Comparison of ENCODE assay signal across 17 cellular contexts in the genomic region with DNA sequence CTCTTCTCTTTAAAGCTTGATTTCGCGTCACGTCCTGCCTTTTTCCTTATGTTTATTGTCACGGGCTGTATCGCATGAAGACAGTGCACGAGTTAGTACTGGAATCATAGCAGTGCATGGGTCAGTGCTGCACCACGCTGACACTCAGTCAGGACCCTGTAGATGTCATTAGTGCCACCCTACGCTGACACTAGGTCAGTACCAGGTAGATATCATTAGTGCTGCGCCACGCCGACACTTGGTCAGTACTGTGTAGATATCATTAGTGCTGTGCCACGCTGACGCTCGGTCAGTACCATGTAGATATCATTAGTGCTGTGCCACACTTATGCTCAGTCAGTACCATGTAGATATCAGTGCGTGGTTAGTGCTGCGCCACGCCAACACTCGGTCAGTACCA.
DNase-seq lines count a peak whose midpoint lies in the region; ATAC-seq and TF ChIP-seq lines count a peak whose summit lies in the region.
"Had no signal": no experiment of that assay in that cellular context is flagged by ENCODE, and none has a peak within 500 bp of the region (broad histone marks: within the 10 kb centered on the region; RNA-seq: fewer than 3 reads in every experiment).

No MANE protein-coding gene starts in this region.

- H4K5ac ChIP-seq in IMR-90 (ENCODE audit: low read depth, low read length): no peak overlapping the region

- no peak overlapping the region for H3K9ac ChIP-seq in IMR-90 (ENCODE audit: low read depth, low read length)

- TF ChIP-seq RAD21 in IMR-90 (IDR thresholded peaks at IDR 0.05; ENCODE audit: low read length): no peak

- DNase-seq in IMR-90 (no peak), chondrocyte (ENCODE audit: low spot score) (peak; percentile 62), omental fat pad (ENCODE audit: low spot score) (no peak), tibial artery (peak; percentile 3 to 24), DMS79 (lab: John Stamatoyannopoulos, UW) (no peak), NCI-H1436 treated with DMSO at 0.1 percent for 48 hours (lab: John Stamatoyannopoulos, UW) (no peak)
- no peak for DNase-seq in activated effector memory CD4-positive, alpha-beta T cell treated with Interleukin-2 at 50 U/mL for 16 hours
- DNase-seq: BE2C; CD4-positive, alpha-beta memory T cell; COR-L47; DMS153; GF-D8; GOT3 had no signal

- no peak overlapping the region for H2BK5ac ChIP-seq in IMR-90 (ENCODE audit: low read depth, low read length, poor library complexity, severe bottlenecking)

- no peak overlapping the region for H4K91ac ChIP-seq in IMR-90 (ENCODE audit: insufficient read depth, low read depth, low read length)

- peaks cover 7% of the 10 kb centered on the region for H3K4me1 ChIP-seq in IMR-90 (ENCODE audit: control insufficient read depth, insufficient read depth, low read length)
- H3K4me1 ChIP-seq in tibial artery: no peaks in the 10 kb centered on the region
- H3K4me1 ChIP-seq: A549, HAP-1 had no signal

- H4K20me1 ChIP-seq in IMR-90 (ENCODE audit: insufficient read depth, low read length): no peaks in the 10 kb centered on the region

- no peak overlapping the region for H3K27ac Mint-ChIP-seq in chondrocyte (ENCODE audit: unreplicated experiment)
- H3K27ac Mint-ChIP-seq: CD4-positive, alpha-beta memory T cell had no signal

- no peak overlapping the region for H3K4me3 ChIP-seq in IMR-90 (ENCODE audit: insufficient read depth, low read depth, low read length)
- no peak overlapping the region for H3K4me3 ChIP-seq in tibial artery
- H3K4me3 ChIP-seq: A549, HAP-1 had no signal

- intact Hi-C loops in IMR-90 (cut with micrococcal nuclease): no loop called here
- intact Hi-C loops in tibial artery (cut with DNase I; ENCODE audit: low total_unique reads): no loop called here

- H2AK5ac ChIP-seq in IMR-90 (ENCODE audit: low read depth, low read length): peak overlapping the region; percentile 90; the same call in 1 of the 2 replicates

- ATAC-seq in IMR-90 (ENCODE audit: low read depth) (no peak), omental fat pad (ENCODE audit: low FRiP score) (peak; percentile 31)

- H3K4me2 ChIP-seq in IMR-90 (ENCODE audit: low read depth, low read length): no peak overlapping the region
- H3K4me2 ChIP-seq: A549 had no signal

- H2AFZ ChIP-seq in IMR-90 (replicated peaks; ENCODE audit: low read length, poor library complexity): no peak overlapping the region

- H4K8ac ChIP-seq in IMR-90 (ENCODE audit: low read depth in 2 of 2, low read length in 2 of 2): no peak overlapping the region

- 0 out of 2 replicates have a peak overlapping the region, but pooled peaks have one; percentile 15 for H2BK120ac ChIP-seq in IMR-90 (ENCODE audit: low read depth, low read length)

- H3K4me3 Mint-ChIP-seq in chondrocyte (ENCODE audit: unreplicated experiment): no peak overlapping the region
- H3K4me3 Mint-ChIP-seq: CD4-positive, alpha-beta memory T cell had no signal

- TF ChIP-seq POLR2A in IMR-90 (IDR thresholded peaks at IDR 0.05; ENCODE audit: low read depth, low read length): no peak

- H3K9me3 Mint-ChIP-seq in chondrocyte (ENCODE audit: low read depth): no peaks in the 10 kb centered on the region
- H3K9me3 Mint-ChIP-seq: CD4-positive, alpha-beta memory T cell had no signal

- no peak overlapping the region for H3K56ac ChIP-seq in IMR-90 (ENCODE audit: extremely low read depth, insufficient read depth, low read length)

- H3K9me3 ChIP-seq in IMR-90 (ENCODE audit: control insufficient read depth, insufficient read depth, low read length): 0 out of 2 replicates have a peak, but pooled peaks cover 2% of the 10 kb centered on the region
- H3K9me3 ChIP-seq in tibial artery: no peaks in the 10 kb centered on the region
- H3K9me3 ChIP-seq: BE2C, HAP-1 had no signal

- H3K27me3 ChIP-seq in IMR-90 (ENCODE audit: control insufficient read depth, insufficient read depth, low read length): no peaks in the 10 kb centered on the region
- no peaks in the 10 kb centered on the region for H3K27me3 ChIP-seq in tibial artery
- H3K27me3 ChIP-seq: BE2C had no signal

- WGBS in IMR-90 (ENCODE audit: extremely low coverage in 2 of 2, insufficient read length in 1 of 2), 2 experiments: 94% methylated on average over 18 of the region's 18 CpGs; no CpG with 5 or more reads in 1 of the 2 experiments

- CTCF ChIA-PET in IMR-90 (lab: Yijun Ruan, JAX): no interaction called here

- POLR2A ChIA-PET in IMR-90 (lab: Charles Lee; ENCODE audit: unreplicated experiment): no interaction called here

- no peak overlapping the region for H3K4ac ChIP-seq in IMR-90 (ENCODE audit: low read depth, low read length)

- no peaks in the 10 kb centered on the region for H3K27me3 Mint-ChIP-seq in chondrocyte (ENCODE audit: low read depth)

- no peak overlapping the region for H3K14ac ChIP-seq in IMR-90 (replicated peaks; ENCODE audit: low read depth, low read length)

- H3K18ac ChIP-seq in IMR-90 (ENCODE audit: low read depth, low read length): no peak overlapping the region

- H3K9me1 ChIP-seq in IMR-90 (ENCODE audit: insufficient read depth, low read length): 0 out of 2 replicates have a peak, but pooled peaks cover 1% of the 10 kb centered on the region

- no peak overlapping the region for H3K23ac ChIP-seq in IMR-90 (ENCODE audit: low read depth, low read length)

- H3K4me1 Mint-ChIP-seq in chondrocyte (ENCODE audit: low read depth): peaks cover 11% of the 10 kb centered on the region
- H3K4me1 Mint-ChIP-seq: CD4-positive, alpha-beta memory T cell had no signal

- H3K36me3 ChIP-seq in IMR-90 (ENCODE audit: control insufficient read depth, insufficient read depth, low read length) (no peaks in the 10 kb centered on the region), tibial artery (no peaks in the 10 kb centered on the region)
- H3K36me3 ChIP-seq: BE2C, HAP-1 had no signal

- no peak overlapping the region; the same call in 2 of the 3 replicates for H2BK15ac ChIP-seq in IMR-90 (ENCODE audit: low read depth, low read length)

- in situ Hi-C loops in IMR-90 (cut with MboI; ENCODE audit: low sequenced_read_pairs): no loop called here

- TF ChIP-seq CTCF in IMR-90 (conservative IDR thresholded peaks at IDR 0.05; ENCODE audit: low read depth, low read length): no peak
- TF ChIP-seq CTCF in chondrocyte (IDR thresholded peaks at IDR 0.05): no peak
- TF ChIP-seq CTCF in omental fat pad (IDR thresholded peaks at IDR 0.05): no peak
- no peak for TF ChIP-seq CTCF in tibial artery (IDR thresholded peaks at IDR 0.05)

- H2BK20ac ChIP-seq in IMR-90 (ENCODE audit: low read depth, low read length): 0 out of 2 replicates have a peak overlapping the region, but pooled peaks have one; percentile 24

- no peaks in the 10 kb centered on the region for H3K36me3 Mint-ChIP-seq in chondrocyte (ENCODE audit: low read depth)
- H3K36me3 Mint-ChIP-seq: CD4-positive, alpha-beta memory T cell had no signal

- H3K79me1 ChIP-seq in IMR-90 (ENCODE audit: low read depth in 1 of 2, low read length in 2 of 2): no peaks in the 10 kb centered on the region

- H3K27ac ChIP-seq in IMR-90 (ENCODE audit: insufficient read depth, low read length): no peak overlapping the region
- no peak overlapping the region for H3K27ac ChIP-seq in tibial artery
- H3K27ac ChIP-seq: A549, C4-2B, HL-60 had no signal

- no peak overlapping the region for H2AK9ac ChIP-seq in IMR-90 (replicated peaks; ENCODE audit: low read depth, low read length, poor library complexity)

- BruUV-seq in IMR-90 (replicated peaks; lab: Mats Ljungman, UMichigan): no TSS peak

- dilution Hi-C loops in IMR-90 (cut with HindIII; ENCODE audit: low sequenced_read_pairs, unreplicated experiment): no loop called here

TF ChIP-seq in IMR-90, 13 proteins besides CTCF, POLR2A, EP300 and RAD21:
- TF ChIP-seq, protein P1, sequence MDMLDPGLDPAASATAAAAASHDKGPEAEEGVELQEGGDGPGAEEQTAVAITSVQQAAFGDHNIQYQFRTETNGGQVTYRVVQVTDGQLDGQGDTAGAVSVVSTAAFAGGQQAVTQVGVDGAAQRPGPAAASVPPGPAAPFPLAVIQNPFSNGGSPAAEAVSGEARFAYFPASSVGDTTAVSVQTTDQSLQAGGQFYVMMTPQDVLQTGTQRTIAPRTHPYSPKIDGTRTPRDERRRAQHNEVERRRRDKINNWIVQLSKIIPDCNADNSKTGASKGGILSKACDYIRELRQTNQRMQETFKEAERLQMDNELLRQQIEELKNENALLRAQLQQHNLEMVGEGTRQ (IDR thresholded peaks at IDR 0.05; ENCODE audit: low read depth, low read length): no peak
- no peak for TF ChIP-seq MXI1 (IDR thresholded peaks at IDR 0.05; ENCODE audit: borderline replicate concordance, low read depth, low read length)
- TF ChIP-seq NFE2L2 (IDR thresholded peaks at IDR 0.05; ENCODE audit: low read depth, low read length): no peak

Comparison
In these comparisons a context has a peak if more than half of its experiments do, and no peak if none do; other contexts are left out.
1. DNase-seq: peak in chondrocyte (single experiment) and tibial artery (2 of 2); none in IMR-90 (single experiment), omental fat pad (single experiment), DMS79 (single experiment), NCI-H1436 treated with DMSO at 0.1 percent for 48 hours (single experiment) and activated effector memory CD4-positive, alpha-beta T cell treated with Interleukin-2 at 50 U/mL for 16 hours (single experiment).